In genomic region chr5:157603333-157604190, GRCh38 we compare ENCODE assay signal across 1 cellular context.
A peak's percentile ranks its signal among the peaks of the same experiment; 100 is the strongest.
TF ChIP-seq lines count a peak whose summit lies in the region.

No MANE protein-coding gene starts in this region.

TF ChIP-seq in SK-N-SH, 30 proteins besides CTCF, POLR2A, EP300 and RAD21 (continued from another document):
- TF ChIP-seq TCF12 (IDR thresholded peaks at IDR 0.05): peak; percentile 94
- no peak for TF ChIP-seq CHD2 (IDR thresholded peaks at IDR 0.05; ENCODE audit: low read length, partially characterized antibody)
- TF ChIP-seq POLR2AphosphoS5 (IDR thresholded peaks at IDR 0.05; ENCODE audit: low read depth, low read length): peak; percentile 79; the same call in 1 of the 2 replicates
- TF ChIP-seq SIN3A (IDR thresholded peaks at IDR 0.05; ENCODE audit: borderline replicate concordance, low read depth, low read length): 0 out of 2 replicates have a peak, but pooled peaks have one; percentile 48
- TF ChIP-seq SMC3 (IDR thresholded peaks at IDR 0.05; ENCODE audit: low read depth, low read length): no peak
- no peak for TF ChIP-seq NRF1 (IDR thresholded peaks at IDR 0.05; ENCODE audit: low read depth, low read length)
- TF ChIP-seq JUND (IDR thresholded peaks at IDR 0.05): peak; percentile 96
- 0 out of 2 replicates have a peak, but pooled peaks have one; percentile 39 for TF ChIP-seq MEF2A (IDR thresholded peaks at IDR 0.05; ENCODE audit: borderline replicate concordance, low read depth)
- no peak for TF ChIP-seq RCOR1 (IDR thresholded peaks at IDR 0.05; ENCODE audit: low read length)
- TF ChIP-seq TEAD4 (IDR thresholded peaks at IDR 0.05; ENCODE audit: borderline replicate concordance, insufficient read depth): peak; percentile 80
- TF ChIP-seq YY1 (IDR thresholded peaks at IDR 0.05; ENCODE audit: low read depth): no peak
- no peak for TF ChIP-seq EZH2phosphoT487 (IDR thresholded peaks at IDR 0.05; ENCODE audit: borderline replicate concordance, low read depth)
- TF ChIP-seq FOXJ3 (CRISPR knock-in tag; IDR thresholded peaks at IDR 0.05): no peak
- peak; percentile 97 for TF ChIP-seq RXRA (IDR thresholded peaks at IDR 0.05; ENCODE audit: borderline replicate concordance, low read depth)
- no peak for TF ChIP-seq USF1 (IDR thresholded peaks at IDR 0.05; ENCODE audit: borderline replicate concordance, low read depth)
- peak; percentile 72; the same call in 1 of the 2 replicates for TF ChIP-seq MAX (IDR thresholded peaks at IDR 0.05; ENCODE audit: low read depth)
- no peak; the same call in 1 of the 2 replicates for TF ChIP-seq FOXM1 (IDR thresholded peaks at IDR 0.05; ENCODE audit: low read depth)
- TF ChIP-seq RFX5 (IDR thresholded peaks at IDR 0.05; ENCODE audit: low read length): no peak
- TF ChIP-seq TAF1 (IDR thresholded peaks at IDR 0.05; ENCODE audit: borderline replicate concordance, low read depth, low read length): no peak
- TF ChIP-seq GATA2 (CRISPR knock-in tag; IDR thresholded peaks at IDR 0.05): no peak
- no peak; the same call in 1 of the 2 replicates for TF ChIP-seq GABPA (IDR thresholded peaks at IDR 0.05; ENCODE audit: low read depth)
- TF ChIP-seq REST (IDR thresholded peaks at IDR 0.05; ENCODE audit: low read depth, low read length): peak; percentile 42; the same call in 1 of the 2 replicates
- TF ChIP-seq MXI1 (IDR thresholded peaks at IDR 0.05; ENCODE audit: low read depth, low read length): no peak
- TF ChIP-seq IRF3 (IDR thresholded peaks at IDR 0.05; ENCODE audit: low read depth, low read length): no peak
